1 cellular context compared by ENCODE assay signal in the genomic region with DNA sequence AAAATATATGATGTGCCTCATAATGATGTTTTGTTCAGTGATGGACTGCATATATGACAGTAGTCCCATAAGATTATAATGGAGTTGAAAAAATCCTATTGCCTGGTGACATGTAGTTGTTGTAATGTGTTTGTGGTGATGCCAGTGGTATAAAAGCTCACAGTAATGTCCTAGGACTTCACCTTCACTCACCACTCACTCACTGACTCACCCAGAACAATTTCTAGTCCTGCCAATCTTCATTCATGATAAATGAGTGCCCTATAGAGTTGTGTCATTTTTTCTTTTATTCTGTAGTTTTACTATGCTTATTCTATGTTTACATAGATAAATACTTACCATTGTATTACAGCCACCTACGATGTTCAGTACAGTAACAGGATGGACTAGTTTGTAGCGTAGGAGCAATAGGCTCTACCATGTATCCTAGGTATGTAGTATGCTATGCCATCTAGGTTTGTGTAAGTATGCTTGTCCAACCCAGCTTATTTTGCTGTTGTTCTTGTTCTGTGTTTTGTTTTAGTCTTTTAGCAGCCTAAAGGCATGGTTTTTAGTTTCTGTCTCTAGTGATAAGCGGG.
TF ChIP-seq lines count a peak whose summit lies in the region.

No MANE protein-coding gene starts in this region.

TF ChIP-seq in SK-N-SH treated with all-trans-retinoic acid at 6 μM for 48 hours, 23 proteins besides CTCF, POLR2A, EP300 and RAD21 (continued from another document):
- TF ChIP-seq, protein P1, sequence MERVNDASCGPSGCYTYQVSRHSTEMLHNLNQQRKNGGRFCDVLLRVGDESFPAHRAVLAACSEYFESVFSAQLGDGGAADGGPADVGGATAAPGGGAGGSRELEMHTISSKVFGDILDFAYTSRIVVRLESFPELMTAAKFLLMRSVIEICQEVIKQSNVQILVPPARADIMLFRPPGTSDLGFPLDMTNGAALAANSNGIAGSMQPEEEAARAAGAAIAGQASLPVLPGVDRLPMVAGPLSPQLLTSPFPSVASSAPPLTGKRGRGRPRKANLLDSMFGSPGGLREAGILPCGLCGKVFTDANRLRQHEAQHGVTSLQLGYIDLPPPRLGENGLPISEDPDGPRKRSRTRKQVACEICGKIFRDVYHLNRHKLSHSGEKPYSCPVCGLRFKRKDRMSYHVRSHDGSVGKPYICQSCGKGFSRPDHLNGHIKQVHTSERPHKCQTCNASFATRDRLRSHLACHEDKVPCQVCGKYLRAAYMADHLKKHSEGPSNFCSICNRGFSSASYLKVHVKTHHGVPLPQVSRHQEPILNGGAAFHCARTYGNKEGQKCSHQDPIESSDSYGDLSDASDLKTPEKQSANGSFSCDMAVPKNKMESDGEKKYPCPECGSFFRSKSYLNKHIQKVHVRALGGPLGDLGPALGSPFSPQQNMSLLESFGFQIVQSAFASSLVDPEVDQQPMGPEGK (CRISPR knock-in tag; IDR thresholded peaks at IDR 0.05; ENCODE audit: borderline replicate concordance) = no peak
